18 cellular contexts compared by ENCODE assay signal in genomic region chr19:31568724-31569123, GRCh38.
DNase-seq lines count a peak whose midpoint lies in the region; ATAC-seq, FAIRE-seq and TF ChIP-seq lines count a peak whose summit lies in the region.
"Had no signal": no experiment of that assay in that cellular context is flagged by ENCODE, and none has a peak within 500 bp of the region (broad histone marks: within the 10 kb centered on the region; RNA-seq: fewer than 3 reads in every experiment).

No MANE protein-coding gene starts in this region.

- TF ChIP-seq EP300 in A549 (IDR thresholded peaks at IDR 0.05) (no peak), SK-N-SH (IDR thresholded peaks at IDR 0.05; ENCODE audit: borderline replicate concordance in 1 of 2, low read depth in 1 of 2, low read length in 1 of 2) (peak in 1 of 2 experiments; percentile 93; a peak in 2 of 4 replicates)

- no peaks in the 10 kb centered on the region for H3K9me2 ChIP-seq in SK-N-SH

- TF ChIP-seq RAD21 in A549 (conservative IDR thresholded peaks at IDR 0.05 in 1 of 2, IDR thresholded peaks at IDR 0.05 in 1 of 2) = no peak
- TF ChIP-seq RAD21 in SK-N-SH (IDR thresholded peaks at IDR 0.05; ENCODE audit: low read length) = peak; percentile 22

- DNase-seq in A549 (ENCODE audit: low read depth in 1 of 2, low spot score in 1 of 2) = no peak
- DNase-seq in SK-N-SH = peak; percentile 77
- peak; percentile 45 for DNase-seq in coronary artery (ENCODE audit: low spot score)
- peak; percentile 15 for DNase-seq in left lobe of liver (ENCODE audit: low spot score)
- no peak for DNase-seq in GM12892 (ENCODE audit: insufficient read length)
- DNase-seq in prostate gland (ENCODE audit: low spot score) = no peak
- DNase-seq: 8988T; C1 segment of cervical spinal cord; Caco-2; CD4-positive, alpha-beta memory T cell; DMS153; DND-41; GOT3; HCEC 1CT had no signal

- H3F3A ChIP-seq in SK-N-SH (replicated peaks; ENCODE audit: insufficient read depth) = no peaks in the 10 kb centered on the region

- H3K27ac ChIP-seq in A549 (no peak overlapping the region), SK-N-SH (ENCODE audit: low read depth in 2 of 2, low read length in 1 of 2) (peak overlapping the region in 1 of 2 experiments; percentile 48; a peak in 2 of 4 replicates), coronary artery (no peak overlapping the region), prostate gland (no peak overlapping the region)

- intact Hi-C loops in prostate gland (cut with DNase I) = no loop called here

- ATAC-seq in A549 (no peak), left lobe of liver (no peak), GM18858 (IDR thresholded peaks at IDR 0.05; ENCODE audit: unreplicated experiment) (no peak), HG03108 (IDR thresholded peaks at IDR 0.05; ENCODE audit: unreplicated experiment) (no peak)

- no peak overlapping the region for H2AFZ ChIP-seq in SK-N-SH (ENCODE audit: low read depth)

- no peak overlapping the region for H3K9ac ChIP-seq in SK-N-SH

- POLR2A ChIA-PET in A549 (lab: Yijun Ruan, JAX) = no interaction called here
- POLR2A ChIA-PET in SK-N-SH (lab: Yijun Ruan, JAX) = no interaction called here

- CTCF ChIA-PET in A549 (lab: Yijun Ruan, JAX) = interaction anchor here (0.7 kb wide), 1 partner anchor 15 kb away, joined by 3 read pairs; no protein-coding TSS in a partner anchor
- CTCF ChIA-PET in SK-N-SH (lab: Yijun Ruan, JAX) = interaction anchor here (1.2 kb wide), 1 partner anchor 71 kb away, joined by 3 read pairs; no protein-coding TSS in a partner anchor

- no peak for TF ChIP-seq POLR2A in A549 (IDR thresholded peaks at IDR 0.05; ENCODE audit: low read length)
- no peak for TF ChIP-seq POLR2A in GM12892 (IDR thresholded peaks at IDR 0.05; ENCODE audit: low read depth, low read length)
- TF ChIP-seq POLR2A in prostate gland (IDR thresholded peaks at IDR 0.05) = no peak

- H3K27me3 ChIP-seq in SK-N-SH (ENCODE audit: insufficient read depth) (no peaks in the 10 kb centered on the region), prostate gland (replicated peaks; ENCODE audit: insufficient read depth) (no peaks in the 10 kb centered on the region)

- no peaks in the 10 kb centered on the region for H4K20me1 ChIP-seq in SK-N-SH (ENCODE audit: insufficient read depth)

- WGBS in A549 (ENCODE audit: missing lambda C conversion rate) = 13% methylated on average over 6 of the region's 6 CpGs
- 0% methylated on average over 4 of the region's 6 CpGs for WGBS in SK-N-SH (ENCODE audit: low lambda C conversion rate)
- 96% methylated on average over 6 of the region's 6 CpGs for WGBS in prostate gland

- no peak for TF ChIP-seq CTCF in A549 (IDR thresholded peaks at IDR 0.05)
- TF ChIP-seq CTCF in SK-N-SH (IDR thresholded peaks at IDR 0.05) = no peak
- no peak for TF ChIP-seq CTCF in coronary artery (IDR thresholded peaks at IDR 0.05)
- no peak for TF ChIP-seq CTCF in prostate gland (IDR thresholded peaks at IDR 0.05)

- no peaks in the 10 kb centered on the region for H3K79me2 ChIP-seq in SK-N-SH (ENCODE audit: insufficient read depth)

- H3K4me2 ChIP-seq in A549 = no peak overlapping the region
- no peak overlapping the region for H3K4me2 ChIP-seq in SK-N-SH

- H3K9me3 ChIP-seq in A549 = peaks cover 15% of the 10 kb centered on the region; the same call in 2 of the 3 replicates
- no peaks in the 10 kb centered on the region for H3K9me3 ChIP-seq in SK-N-SH
- no peaks in the 10 kb centered on the region for H3K9me3 ChIP-seq in prostate gland
- H3K9me3 ChIP-seq: Caco-2 had no signal

- H3K4me3 ChIP-seq in A549 = no peak overlapping the region
- H3K4me3 ChIP-seq in SK-N-SH (ENCODE audit: low read depth in 2 of 2, low read length in 1 of 2) = no peak overlapping the region
- H3K4me3 ChIP-seq in coronary artery = no peak overlapping the region
- no peak overlapping the region for H3K4me3 ChIP-seq in prostate gland

- no peaks in the 10 kb centered on the region for H3K36me3 ChIP-seq in SK-N-SH (replicated peaks in 1 of 2; ENCODE audit: control insufficient read depth in 1 of 2, insufficient read depth in 2 of 2, low read length in 1 of 2)
- no peaks in the 10 kb centered on the region for H3K36me3 ChIP-seq in prostate gland

- H3K4me1 ChIP-seq in A549 (no peaks in the 10 kb centered on the region), SK-N-SH (ENCODE audit: control insufficient read depth in 1 of 2, insufficient read depth in 2 of 2, low read depth in 1 of 2, low read length in 1 of 2) (peaks cover 0 to 22% of the 10 kb centered on the region in 2 experiments; a peak in 2 of 4 replicates), prostate gland (replicated peaks) (no peaks in the 10 kb centered on the region)
- H3K4me1 ChIP-seq: Caco-2 had no signal

- FAIRE-seq in A549 (lab: Jason Lieb, UNC) = peak; percentile 18
- no peak for FAIRE-seq in GM12892 (lab: Jason Lieb, UNC)
- FAIRE-seq: G401.6, H54 had no signal

TF ChIP-seq in A549, 52 proteins besides CTCF, POLR2A, EP300 and RAD21:
- TF ChIP-seq RARB (CRISPR knock-in tag; IDR thresholded peaks at IDR 0.05) (no peak), CHD2 (IDR thresholded peaks at IDR 0.05; ENCODE audit: low read length, partially characterized antibody) (no peak), CHD4 (IDR thresholded peaks at IDR 0.05; ENCODE audit: borderline replicate concordance) (no peak), FOSL2 (IDR thresholded peaks at IDR 0.05) (no peak), FOSL2 (CRISPR knock-in tag; IDR thresholded peaks at IDR 0.05) (no peak), JUN (IDR thresholded peaks at IDR 0.05) (no peak), ZFP36 (IDR thresholded peaks at IDR 0.05; ENCODE audit: borderline replicate concordance, partially characterized antibody) (no peak), E2F6 (IDR thresholded peaks at IDR 0.05; ENCODE audit: borderline replicate concordance, low read depth) (no peak), HOXB5 (CRISPR knock-in tag; IDR thresholded peaks at IDR 0.05) (no peak), JUNB (IDR thresholded peaks at IDR 0.05) (no peak), HDAC2 (IDR thresholded peaks at IDR 0.05) (no peak), TFCP2L1 (CRISPR knock-in tag; IDR thresholded peaks at IDR 0.05) (no peak), EHMT2 (IDR thresholded peaks at IDR 0.05; ENCODE audit: low read depth) (no peak)

TF ChIP-seq in SK-N-SH, 30 proteins besides CTCF, POLR2A, EP300 and RAD21:
- TF ChIP-seq RCOR1 (IDR thresholded peaks at IDR 0.05; ENCODE audit: low read length) (peak; percentile 78), FOXM1 (IDR thresholded peaks at IDR 0.05; ENCODE audit: low read depth) (no peak), CHD2 (IDR thresholded peaks at IDR 0.05; ENCODE audit: low read length, partially characterized antibody) (peak; percentile 74), GATA2 (CRISPR knock-in tag; IDR thresholded peaks at IDR 0.05) (peak; percentile 89), TCF12 (IDR thresholded peaks at IDR 0.05) (0 out of 2 replicates have a peak, but pooled peaks have one; percentile 15)

Comparison
In these comparisons a context has a peak if more than half of its experiments do, and no peak if none do; other contexts are left out.
1. DNase-seq: peak in SK-N-SH (single experiment), coronary artery (single experiment) and left lobe of liver (single experiment); none in A549 (0 of 2), GM12892 (single experiment) and prostate gland (single experiment).
2. Of the 12 proteins assayed by ChIP-seq in both A549 and SK-N-SH: peak only in A549: none; only in SK-N-SH: CHD2, RAD21 and RCOR1; in both: none; in neither: 8; mixed calls (peak in some experiments, not most) for 1.